1 cellular context compared by ENCODE assay signal in genomic region chr1:175128523-175128922, GRCh38.
TF ChIP-seq lines count a peak whose summit lies in the region.

No MANE protein-coding gene starts in this region.

TF ChIP-seq in H1, 55 proteins besides CTCF, POLR2A, EP300 and RAD21:
- TF ChIP-seq KDM1A (IDR thresholded peaks at IDR 0.05; ENCODE audit: borderline replicate concordance, low read length) (no peak), BRCA1 (IDR thresholded peaks at IDR 0.05; ENCODE audit: low read depth, low read length) (no peak)
